40 cellular contexts compared by ENCODE assay signal in genomic region chr4:88227734-88228133, GRCh38.
"Had no signal": no experiment of that assay in that cellular context is flagged by ENCODE, and none has a peak within 500 bp of the region (broad histone marks: within the 10 kb centered on the region; RNA-seq: fewer than 3 reads in every experiment).

No MANE protein-coding gene starts in this region.

- H3K4me3 ChIP-seq: adrenal gland, ascending aorta, body of pancreas, breast epithelium, cardiac muscle cell had no signal

- H3K4me1 Mint-ChIP-seq: activated T-helper 17 cell treated with anti-CD3 and anti-CD28 coated beads, Interleukin-2, amount 50 U/mL, for 72 hours; brain had no signal

- ATAC-seq: activated naive CD4-positive, alpha-beta T cell treated with anti-CD3 and anti-CD28 coated beads, Interleukin-2, amount 50 U/mL, for 72 hours; activated naive CD8-positive, alpha-beta T cell treated with anti-CD3 and anti-CD28 coated beads, Interleukin-2, amount 50 U/mL, for 24 hours; activated T-cell treated with anti-CD3 and anti-CD28 coated beads, Interleukin-2, amount 50 U/mL, for 4 hours; activated T-cell treated with anti-CD3 and anti-CD28 coated beads, Interleukin-2, amount 50 U/mL, for 72 hours; activated T-helper 17 cell treated with anti-CD3 and anti-CD28 coated beads, Interleukin-2, amount 50 U/mL, for 72 hours; body of pancreas had no signal

- H3K4me1 ChIP-seq: body of pancreas, breast epithelium had no signal

- H3K4me3 Mint-ChIP-seq: activated naive CD4-positive, alpha-beta T cell treated with anti-CD3 and anti-CD28 coated beads for 36 hours; activated naive CD4-positive, alpha-beta T cell treated with anti-CD3 and anti-CD28 coated beads, Interleukin-2, amount 10 ng/mL, durations not matched to agents 7 days and 5 days; activated naive CD4-positive, alpha-beta T cell treated with anti-CD3 and anti-CD28 coated beads, Interleukin-2, amount 50 U/mL, for 24 hours; activated naive CD8-positive, alpha-beta T cell; activated naive CD8-positive, alpha-beta T cell treated with anti-CD3 and anti-CD28 coated beads for 36 hours; activated naive CD8-positive, alpha-beta T cell treated with anti-CD3 and anti-CD28 coated beads, Interleukin-2, amount 10 ng/mL, durations not matched to agents 7 days and 5 days; activated naive CD8-positive, alpha-beta T cell treated with anti-CD3 and anti-CD28 coated beads, Interleukin-2, amount 50 U/mL, for 24 hours; activated T-cell treated with anti-CD3 and anti-CD28 coated beads, Interleukin-2, amount 50 U/mL, for 24 hours; activated T-cell treated with anti-CD3 and anti-CD28 coated beads, Interleukin-2, amount 50 U/mL, for 4 hours; activated T-cell treated with anti-CD3 and anti-CD28 coated beads, Interleukin-2, amount 50 U/mL, for 72 hours; activated T-helper 1 cell treated with anti-CD3 and anti-CD28 coated beads, Interleukin-12 subunit alpha, Interleukin-12 subunit beta, Interleukin-2, Interleukin-4 antibody, amounts not matched to agents 30 ng/mL and 10 ng/mL and 1 ng/mL, durations not matched to agents 14 hours and 24 hours and 36 hours; activated T-helper 17 cell treated with anti-CD3 and anti-CD28 coated beads, Interleukin-2, amount 50 U/mL, for 72 hours; brain; central memory CD8-positive, alpha-beta T cell had no signal

- H3K27me3 Mint-ChIP-seq: activated naive CD4-positive, alpha-beta T cell treated with anti-CD3 and anti-CD28 coated beads, Interleukin-2, amount 10 ng/mL, durations not matched to agents 7 days and 5 days; activated naive CD4-positive, alpha-beta T cell treated with anti-CD3 and anti-CD28 coated beads, Interleukin-2, amount 50 U/mL, for 24 hours; activated naive CD8-positive, alpha-beta T cell; activated naive CD8-positive, alpha-beta T cell treated with anti-CD3 and anti-CD28 coated beads for 36 hours; activated naive CD8-positive, alpha-beta T cell treated with anti-CD3 and anti-CD28 coated beads, Interleukin-2, amount 10 ng/mL, durations not matched to agents 7 days and 5 days; activated naive CD8-positive, alpha-beta T cell treated with anti-CD3 and anti-CD28 coated beads, Interleukin-2, amount 50 U/mL, for 24 hours; activated T-cell treated with anti-CD3 and anti-CD28 coated beads, Interleukin-2, amount 50 U/mL, for 24 hours; activated T-helper 17 cell treated with anti-CD3 and anti-CD28 coated beads, Interleukin-2, amount 50 U/mL, for 72 hours; brain; central memory CD8-positive, alpha-beta T cell had no signal

- FAIRE-seq: astrocyte, bronchial epithelial cell had no signal

- H3K9me3 ChIP-seq: adrenal gland, ascending aorta, body of pancreas, breast epithelium had no signal

- H3K27ac Mint-ChIP-seq: activated naive CD4-positive, alpha-beta T cell treated with anti-CD3 and anti-CD28 coated beads for 36 hours; activated naive CD4-positive, alpha-beta T cell treated with anti-CD3 and anti-CD28 coated beads, Interleukin-2, amount 10 ng/mL, durations not matched to agents 7 days and 5 days; activated naive CD4-positive, alpha-beta T cell treated with anti-CD3 and anti-CD28 coated beads, Interleukin-2, amount 50 U/mL, for 24 hours; activated naive CD4-positive, alpha-beta T cell treated with anti-CD3 and anti-CD28 coated beads, Interleukin-2, amount 50 U/mL, for 72 hours; activated naive CD8-positive, alpha-beta T cell; activated naive CD8-positive, alpha-beta T cell treated with anti-CD3 and anti-CD28 coated beads for 36 hours; activated naive CD8-positive, alpha-beta T cell treated with anti-CD3 and anti-CD28 coated beads, Interleukin-2, amount 10 ng/mL, durations not matched to agents 7 days and 5 days; activated naive CD8-positive, alpha-beta T cell treated with anti-CD3 and anti-CD28 coated beads, Interleukin-2, amount 50 U/mL, for 24 hours; activated T-cell treated with anti-CD3 and anti-CD28 coated beads, Interleukin-2, amount 50 U/mL, for 24 hours; activated T-cell treated with anti-CD3 and anti-CD28 coated beads, Interleukin-2, amount 50 U/mL, for 72 hours; activated T-helper 1 cell treated with anti-CD3 and anti-CD28 coated beads, Interleukin-12 subunit alpha, Interleukin-12 subunit beta, Interleukin-2, Interleukin-4 antibody, amounts not matched to agents 30 ng/mL and 10 ng/mL and 1 ng/mL, durations not matched to agents 14 hours and 24 hours and 36 hours; activated T-helper 17 cell treated with anti-CD3 and anti-CD28 coated beads, Interleukin-2, amount 50 U/mL, for 72 hours; activated T-helper 2 cell treated with anti-CD3 and anti-CD28 coated beads, Interferon-gamma antibody, Interleukin-2, Interleukin-4, amounts not matched to agents 10 μg/mL and 5 μg/mL and 100 μg/mL, durations not matched to agents 14 hours and 24 hours and 36 hours; brain had no signal

- H3K36me3 Mint-ChIP-seq: activated naive CD4-positive, alpha-beta T cell treated with anti-CD3 and anti-CD28 coated beads, Interleukin-2, amount 10 ng/mL, durations not matched to agents 7 days and 5 days; activated naive CD4-positive, alpha-beta T cell treated with anti-CD3 and anti-CD28 coated beads, Interleukin-2, amount 50 U/mL, for 24 hours; activated naive CD8-positive, alpha-beta T cell; brain had no signal

- H3K36me3 ChIP-seq: adrenal gland, ascending aorta, brain microvascular endothelial cell, breast epithelium, cardiac muscle cell had no signal

- H3K27me3 ChIP-seq: adrenal gland, ascending aorta, body of pancreas, brain microvascular endothelial cell, breast epithelium, cardiac muscle cell had no signal

- H3K27ac ChIP-seq: adrenal gland, ascending aorta, body of pancreas, brain microvascular endothelial cell, breast epithelium, cardiac muscle cell had no signal

- DNase-seq: activated effector memory CD4-positive, alpha-beta T cell treated with anti-CD3 and anti-CD28 coated beads, Interleukin-2, amount 50 U/mL, for 16 hours; activated effector memory CD4-positive, alpha-beta T cell treated with Interleukin-2 at 50 U/mL for 16 hours; activated gamma-delta T cell; activated gamma-delta T cell treated with Interleukin-2 at 50 U/mL for 16 hours; activated naive CD4-positive, alpha-beta T cell; activated naive CD4-positive, alpha-beta T cell treated with anti-CD3 and anti-CD28 coated beads for 36 hours; activated naive CD4-positive, alpha-beta T cell treated with anti-CD3 and anti-CD28 coated beads, Interleukin-2, amount 10 ng/mL, durations not matched to agents 7 days and 5 days; activated naive CD4-positive, alpha-beta T cell treated with anti-CD3 and anti-CD28 coated beads, Interleukin-2, amount 50 U/mL, for 16 hours; activated naive CD4-positive, alpha-beta T cell treated with Interleukin-2 at 50 U/mL for 16 hours; activated naive CD8-positive, alpha-beta T cell treated with anti-CD3 and anti-CD28 coated beads for 36 hours; activated naive CD8-positive, alpha-beta T cell treated with anti-CD3 and anti-CD28 coated beads, Interleukin-2, amount 10 ng/mL, durations not matched to agents 7 days and 5 days; activated naive CD8-positive, alpha-beta T cell treated with anti-CD3 and anti-CD28 coated beads, Interleukin-2, amount 50 U/mL, for 24 hours; activated T-cell treated with anti-CD3 and anti-CD28 coated beads, Interleukin-2, amount 50 U/mL, for 1 hour; activated T-cell treated with anti-CD3 and anti-CD28 coated beads, Interleukin-2, amount 50 U/mL, for 24 hours; activated T-cell treated with anti-CD3 and anti-CD28 coated beads, Interleukin-2, amount 50 U/mL, for 4 hours; activated T-cell treated with anti-CD3 and anti-CD28 coated beads, Interleukin-2, amount 50 U/mL, for 48 hours; activated T-cell treated with anti-CD3 and anti-CD28 coated beads, Interleukin-2, amount 50 U/mL, for 72 hours; adrenal gland; amniotic stem cell; amygdala; anterior cingulate cortex; aorta; body of pancreas; brain microvascular endothelial cell; caudate nucleus; central memory CD4-positive, alpha-beta T cell; cerebellar nuclear complex had no signal
